1 cellular context compared by ENCODE assay signal in the genomic region with DNA sequence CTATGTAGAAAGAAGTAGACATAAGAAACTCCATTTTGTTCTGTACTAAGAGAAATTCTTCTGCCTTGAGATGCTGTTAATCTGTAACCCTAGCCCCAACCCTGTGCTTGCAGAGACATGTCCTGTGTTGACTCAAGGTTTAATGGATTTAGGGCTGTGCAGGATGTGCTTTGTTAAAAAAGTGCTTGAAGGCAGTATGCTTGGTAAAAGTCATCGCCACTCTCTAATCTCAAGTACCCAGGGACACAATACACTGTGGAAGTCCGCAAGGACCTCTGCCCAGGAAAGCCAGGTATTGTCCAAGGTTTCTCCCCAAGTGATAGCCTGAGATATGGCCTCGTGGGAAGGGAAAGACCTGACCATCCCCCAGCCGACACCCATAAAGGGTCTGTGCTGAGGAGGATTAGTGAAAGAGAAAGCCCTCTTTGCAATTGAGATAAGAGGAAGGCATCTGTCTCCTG.
A peak's percentile ranks its signal among the peaks of the same experiment; 100 is the strongest.
TF ChIP-seq lines count a peak whose summit lies in the region.
"Not testable (repeated sequence)": the region's sequence is repeated elsewhere in the genome, so short reads cannot be mapped to it uniquely, and the experiment has no call there.

No MANE protein-coding gene starts in this region.

TF ChIP-seq in HepG2, 621 proteins besides CTCF, POLR2A, EP300 and RAD21 (continued from another document):
- TF ChIP-seq AHDC1 (CRISPR knock-in tag; IDR thresholded peaks at IDR 0.05; ENCODE audit: borderline replicate concordance) (0 out of 2 replicates have a peak, but pooled peaks have one; percentile 51), HDAC2 (CRISPR knock-in tag; IDR thresholded peaks at IDR 0.05) (peak; percentile 20; the same call in 1 of the 2 replicates), MIER2 (CRISPR knock-in tag; IDR thresholded peaks at IDR 0.05) (0 out of 2 replicates have a peak, but pooled peaks have one; percentile 24), ZNF556 (CRISPR knock-in tag; IDR thresholded peaks at IDR 0.05; ENCODE audit: borderline replicate concordance) (peak; percentile 36; the same call in 1 of the 2 replicates), SOX13 (CRISPR knock-in tag; conservative IDR thresholded peaks at IDR 0.05 in 1 of 2, IDR thresholded peaks at IDR 0.05 in 1 of 2) (peak in 1 of 2 experiments; percentile 64; a peak in 2 of 4 replicates), ARID5B (CRISPR knock-in tag; IDR thresholded peaks at IDR 0.05) (peak; percentile 65), HDAC1 (CRISPR knock-in tag; IDR thresholded peaks at IDR 0.05) (peak; percentile 31; the same call in 1 of the 2 replicates), TARDBP (CRISPR knock-in tag; IDR thresholded peaks at IDR 0.05) (peak; percentile 43; the same call in 1 of the 2 replicates)
- TF ChIP-seq, protein P1, sequence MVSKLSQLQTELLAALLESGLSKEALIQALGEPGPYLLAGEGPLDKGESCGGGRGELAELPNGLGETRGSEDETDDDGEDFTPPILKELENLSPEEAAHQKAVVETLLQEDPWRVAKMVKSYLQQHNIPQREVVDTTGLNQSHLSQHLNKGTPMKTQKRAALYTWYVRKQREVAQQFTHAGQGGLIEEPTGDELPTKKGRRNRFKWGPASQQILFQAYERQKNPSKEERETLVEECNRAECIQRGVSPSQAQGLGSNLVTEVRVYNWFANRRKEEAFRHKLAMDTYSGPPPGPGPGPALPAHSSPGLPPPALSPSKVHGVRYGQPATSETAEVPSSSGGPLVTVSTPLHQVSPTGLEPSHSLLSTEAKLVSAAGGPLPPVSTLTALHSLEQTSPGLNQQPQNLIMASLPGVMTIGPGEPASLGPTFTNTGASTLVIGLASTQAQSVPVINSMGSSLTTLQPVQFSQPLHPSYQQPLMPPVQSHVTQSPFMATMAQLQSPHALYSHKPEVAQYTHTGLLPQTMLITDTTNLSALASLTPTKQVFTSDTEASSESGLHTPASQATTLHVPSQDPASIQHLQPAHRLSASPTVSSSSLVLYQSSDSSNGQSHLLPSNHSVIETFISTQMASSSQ (IDR thresholded peaks at IDR 0.05; ENCODE audit: low read depth): peak; percentile 54; the same call in 1 of the 2 replicates
- TF ChIP-seq, protein P1 (CRISPR knock-in tag; IDR thresholded peaks at IDR 0.05; ENCODE audit: borderline replicate concordance): peak; percentile 53; the same call in 1 of the 2 replicates
- not testable (repeated sequence) for TF ChIP-seq SOX13 (IDR thresholded peaks at IDR 0.05)
TF ChIP-seq in HepG2: peak in this region for 14; not testable (repeated sequence) for 607.
